ENCODE assay signal across 31 cellular contexts in genomic region chr12:117051380-117051779, GRCh38. TPM values are rescaled to one million over a fixed set of nuclear protein-coding genes. Genes with fewer than 3 reads are reported as not detected.
DNase-seq lines count a peak whose midpoint lies in the region; ATAC-seq, FAIRE-seq and TF ChIP-seq lines count a peak whose summit lies in the region.
"Had no signal": no experiment of that assay in that cellular context is flagged by ENCODE, and none has a peak within 500 bp of the region (broad histone marks: within the 10 kb centered on the region; RNA-seq: fewer than 3 reads in every experiment).

No MANE protein-coding gene starts in this region.

- TF ChIP-seq CTCF in DOHH2 (IDR thresholded peaks at IDR 0.05; ENCODE audit: low read depth, low read length, poor library complexity, severe bottlenecking) (no peak), H1 (IDR thresholded peaks at IDR 0.05; ENCODE audit: control extremely low read depth in 1 of 3, insufficient read depth in 1 of 3, low read depth in 1 of 3, low read length in 3 of 3) (no peak), GM20000 (IDR thresholded peaks at IDR 0.05; ENCODE audit: extremely low read depth, missing control alignments) (no peak)

- H3K4ac ChIP-seq in H1 (replicated peaks; ENCODE audit: insufficient read length, low read depth, low read length), result no peak overlapping the region

- FAIRE-seq in H1 (lab: Jason Lieb, UNC), result no peak
- FAIRE-seq: colon, H54, HepG2 had no signal

- H3K56ac ChIP-seq in H1 (replicated peaks; ENCODE audit: insufficient read length, low read depth, low read length), result no peak overlapping the region

- H3K27ac ChIP-seq in DOHH2 (ENCODE audit: low read depth, low read length) (no peak overlapping the region), H1 (ENCODE audit: low read depth, low read length) (no peak overlapping the region)
- H3K27ac ChIP-seq: C4-2B, ovary, thoracic aorta, vagina had no signal

- POLR2A ChIA-PET in H1 (lab: Charles Lee; ENCODE audit: partially characterized antibody), result interaction anchor here (1.1 kb wide), 1 partner anchor 41 kb away, joined by 3 read pairs; no protein-coding TSS in a partner anchor

- H3K79me1 ChIP-seq in H1 (ENCODE audit: low read depth, low read length), result no peaks in the 10 kb centered on the region

- H3K9me3 Mint-ChIP-seq in natural killer cell treated with Interleukin-12 subunit alpha and Interleukin-12 subunit beta and Interleukin-15 and Interleukin-18, amount 100 ng/mL, for 72 hours, result no peaks in the 10 kb centered on the region
- H3K9me3 Mint-ChIP-seq: activated T-cell treated with anti-CD3 and anti-CD28 coated beads, Interleukin-2, amount 50 U/mL, for 24 hours; naive thymus-derived CD8-positive, alpha-beta T cell had no signal

- no peaks in the 10 kb centered on the region for H4K20me1 ChIP-seq in DOHH2 (ENCODE audit: control insufficient read depth, insufficient read depth, low read depth, low read length)
- no peaks in the 10 kb centered on the region for H4K20me1 ChIP-seq in H1 (replicated peaks in 1 of 2; ENCODE audit: control insufficient read depth in 1 of 2, insufficient read depth in 2 of 2, low read length in 2 of 2)

- H3K27me3 Mint-ChIP-seq in natural killer cell treated with Interleukin-12 subunit alpha and Interleukin-12 subunit beta and Interleukin-15 and Interleukin-18, amount 100 ng/mL, for 72 hours, result no peaks in the 10 kb centered on the region
- H3K27me3 Mint-ChIP-seq: activated CD4-positive, alpha-beta T cell treated with anti-CD3 and anti-CD28 coated beads for 36 hours; activated T-cell treated with anti-CD3 and anti-CD28 coated beads, Interleukin-2, amount 50 U/mL, for 24 hours; naive thymus-derived CD8-positive, alpha-beta T cell had no signal

- H3K4me3 ChIP-seq in DOHH2 (ENCODE audit: low read length), result peak overlapping the region; percentile 37
- no peak overlapping the region for H3K4me3 ChIP-seq in H1 (ENCODE audit: extremely low read depth in 1 of 4, insufficient read depth in 2 of 4, low read depth in 3 of 4, low read length in 4 of 4)
- H3K4me3 ChIP-seq: ovary, spleen, thoracic aorta, vagina had no signal

- TF ChIP-seq EP300 in H1 (IDR thresholded peaks at IDR 0.05; ENCODE audit: borderline replicate concordance in 1 of 2, low read depth in 2 of 2, low read length in 2 of 2), result no peak

- H3K36me3 ChIP-seq in DOHH2 (ENCODE audit: control insufficient read depth, low read length), result no peaks in the 10 kb centered on the region
- H3K36me3 ChIP-seq in H1 (ENCODE audit: control insufficient read depth in 2 of 4, insufficient read depth in 4 of 4, low read length in 3 of 4), result no peaks in the 10 kb centered on the region
- H3K36me3 ChIP-seq: ovary, thoracic aorta, vagina had no signal

- CTCF ChIA-PET in H1 (lab: Charles Lee; ENCODE audit: partially characterized antibody), result interaction anchor here (0.5 to 1.4 kb wide), 3 partner anchors 38 to 107 kb away, joined by 3 to 5 read pairs (median 4); no protein-coding TSS in a partner anchor

- no peak overlapping the region for H2BK15ac ChIP-seq in H1 (ENCODE audit: low read length)

- no peak overlapping the region for H2BK5ac ChIP-seq in H1 (ENCODE audit: low read depth, low read length)

- H4K5ac ChIP-seq in H1 (ENCODE audit: insufficient read length, low read depth, low read length), result no peak overlapping the region

- no peak overlapping the region for H3K9ac ChIP-seq in H1 (replicated peaks in 1 of 4; ENCODE audit: extremely low read depth in 1 of 4, low read depth in 3 of 4, low read length in 3 of 4)

- H3K23ac ChIP-seq in H1 (ENCODE audit: insufficient read length), result no peak overlapping the region

- H2BK12ac ChIP-seq in H1 (ENCODE audit: low read depth, low read length), result peak overlapping the region; percentile 75; the same call in 1 of the 2 replicates

- H2BK20ac ChIP-seq in H1 (ENCODE audit: low read length), result 0 out of 2 replicates have a peak overlapping the region, but pooled peaks have one; percentile 87

- no peaks in the 10 kb centered on the region for H3K9me2 ChIP-seq in DOHH2 (replicated peaks; ENCODE audit: control insufficient read depth, low read length)

- peaks cover 34 to 38% of the 10 kb centered on the region in 2 donors for H3K4me1 Mint-ChIP-seq in natural killer cell treated with Interleukin-12 subunit alpha and Interleukin-12 subunit beta and Interleukin-15 and Interleukin-18, amount 100 ng/mL, for 72 hours (ENCODE audit: low read depth in 2 of 2)
- H3K4me1 Mint-ChIP-seq: activated CD4-positive, alpha-beta T cell treated with anti-CD3 and anti-CD28 coated beads for 36 hours had no signal

- no peak overlapping the region; the same call in 1 of the 2 replicates for H3K18ac ChIP-seq in H1 (ENCODE audit: extremely low read depth, low read length)

- no peak overlapping the region for H2AFZ ChIP-seq in H1 (ENCODE audit: low read length)

- no peaks in the 10 kb centered on the region for H3K27me3 ChIP-seq in DOHH2 (ENCODE audit: control insufficient read depth, low read length)
- no peaks in the 10 kb centered on the region for H3K27me3 ChIP-seq in H1 (replicated peaks in 1 of 4; ENCODE audit: control insufficient read depth in 3 of 4, extremely low read depth in 1 of 4, insufficient read depth in 3 of 4, low read length in 3 of 4)
- H3K27me3 ChIP-seq: ovary, spleen, vagina had no signal

- H4K91ac ChIP-seq in H1 (replicated peaks; ENCODE audit: insufficient read length, low read length), result peak overlapping the region; percentile 66

- TF ChIP-seq RAD21 in H1 (IDR thresholded peaks at IDR 0.05 in 1 of 2, conservative IDR thresholded peaks at IDR 0.05 in 1 of 2; ENCODE audit: low read depth in 2 of 2, low read length in 2 of 2), result no peak

- no peaks in the 10 kb centered on the region for H3F3A ChIP-seq in DOHH2 (ENCODE audit: control insufficient read depth, insufficient read depth)

- 84% methylated on average over 10 of the region's 10 CpGs; no CpG with 5 or more reads in 1 of the 2 experiments for WGBS in H1 (ENCODE audit: extremely low coverage in 1 of 2, insufficient coverage in 1 of 2, insufficient read length in 1 of 2, insufficient replicate concordance in 2 of 2, low coverage in 1 of 2, low lambda C conversion rate in 2 of 2, missing lambda C conversion rate in 1 of 2), 2 experiments

- no peaks in the 10 kb centered on the region for H3K36me3 Mint-ChIP-seq in natural killer cell treated with Interleukin-12 subunit alpha and Interleukin-12 subunit beta and Interleukin-15 and Interleukin-18, amount 100 ng/mL, for 72 hours
- H3K36me3 Mint-ChIP-seq: brain; naive thymus-derived CD8-positive, alpha-beta T cell had no signal

- H3K14ac ChIP-seq in H1 (ENCODE audit: insufficient read length), result no peak overlapping the region

- H4K8ac ChIP-seq in H1 (ENCODE audit: extremely low read depth, insufficient read depth, low read length), result no peak overlapping the region

- TF ChIP-seq POLR2A in H1 (IDR thresholded peaks at IDR 0.05; ENCODE audit: control extremely low read depth in 1 of 2, low read depth in 2 of 2, low read length in 2 of 2), result no peak

- H3K23me2 ChIP-seq in H1 (ENCODE audit: low read depth, low read length), result no peaks in the 10 kb centered on the region

- no peaks in the 10 kb centered on the region for H3K9me3 ChIP-seq in DOHH2 (ENCODE audit: control insufficient read depth, insufficient read depth, low read length)
- no peaks in the 10 kb centered on the region for H3K9me3 ChIP-seq in H1 (ENCODE audit: insufficient read depth in 2 of 2, low read depth in 1 of 2, low read length in 1 of 2)
- H3K9me3 ChIP-seq: ovary, spleen, thoracic aorta, vagina had no signal

- ATAC-seq in natural killer cell treated with Interleukin-12 subunit alpha and Interleukin-12 subunit beta and Interleukin-15 and Interleukin-18, amount 100 ng/mL, for 72 hours, result peak; percentile 39 to 57
- ATAC-seq in HG03354 (IDR thresholded peaks at IDR 0.05; ENCODE audit: poor library complexity, severe bottlenecking, unreplicated experiment), result no peak
- no peak for ATAC-seq in GM21529 (IDR thresholded peaks at IDR 0.05; ENCODE audit: unreplicated experiment)
- ATAC-seq: activated CD4-positive, alpha-beta T cell treated with anti-CD3 and anti-CD28 coated beads for 36 hours; HepG2; naive thymus-derived CD8-positive, alpha-beta T cell; PC-3 had no signal

- no peak overlapping the region for H3K27ac Mint-ChIP-seq in natural killer cell treated with Interleukin-12 subunit alpha and Interleukin-12 subunit beta and Interleukin-15 and Interleukin-18, amount 100 ng/mL, for 72 hours
- H3K27ac Mint-ChIP-seq: activated CD4-positive, alpha-beta T cell treated with anti-CD3 and anti-CD28 coated beads for 36 hours; activated T-cell treated with anti-CD3 and anti-CD28 coated beads, Interleukin-2, amount 50 U/mL, for 24 hours; naive thymus-derived CD8-positive, alpha-beta T cell had no signal

- no peak overlapping the region for H2AK5ac ChIP-seq in H1 (ENCODE audit: low read depth, low read length)

- DNase-seq in NAMALWA (ENCODE audit: low spot score) (peak; percentile 21), H1 (ENCODE audit: low read depth in 1 of 2, low spot score in 2 of 2) (no peak), SHP77 treated with DMSO at 0.1 percent for 48 hours (lab: John Stamatoyannopoulos, UW) (no peak), GM20000 (ENCODE audit: low spot score) (no peak)
- DNase-seq in natural killer cell treated with Interleukin-12 subunit alpha and Interleukin-12 subunit beta and Interleukin-15 and Interleukin-18, amount 100 ng/mL, for 72 hours (ENCODE audit: low spot score), result no peak
- DNase-seq: activated CD4-positive, alpha-beta T cell treated with anti-CD3 and anti-CD28 coated beads for 36 hours; activated T-cell treated with anti-CD3 and anti-CD28 coated beads, Interleukin-2, amount 50 U/mL, for 24 hours; effector CD8-positive, alpha-beta T cell; foreskin melanocyte; hippocampal formation; midbrain; naive thymus-derived CD8-positive, alpha-beta T cell; NCI-H1105 treated with DMSO at 0.1 percent for 48 hours; NCI-H2029; NCI-H774; ovary; PC-3; retina; spleen; stimulated activated CD4-positive, alpha-beta T cell treated with anti-CD3 and anti-CD28 coated beads, Interleukin-2, amount 100 ng/mL, for 48 hours; stimulated activated naive CD4-positive, alpha-beta T cell had no signal

- H3K4me2 ChIP-seq in DOHH2 (ENCODE audit: low read length) (peak overlapping the region; percentile 49), H1 (ENCODE audit: insufficient read depth in 1 of 2, low read depth in 2 of 2, low read length in 2 of 2) (no peak overlapping the region)

- peak overlapping the region; percentile 62 for H2BK120ac ChIP-seq in H1 (replicated peaks; ENCODE audit: low read depth, low read length)

- H3K4me1 ChIP-seq in DOHH2 (ENCODE audit: control insufficient read depth, low read length) (peaks cover 43% of the 10 kb centered on the region), H1 (replicated peaks in 1 of 4; ENCODE audit: control insufficient read depth in 3 of 4, insufficient read depth in 4 of 4, low read length in 3 of 4) (peaks cover 5 to 36% (median 25%) of the 10 kb centered on the region in 4 experiments)
- H3K4me1 ChIP-seq: vagina had no signal

- H3K79me2 ChIP-seq in DOHH2 (ENCODE audit: control insufficient read depth, low read length) (no peaks in the 10 kb centered on the region), H1 (ENCODE audit: control insufficient read depth in 1 of 2, insufficient read depth in 2 of 2, low read length in 2 of 2) (no peaks in the 10 kb centered on the region)

- H3K4me3 Mint-ChIP-seq in natural killer cell treated with Interleukin-12 subunit alpha and Interleukin-12 subunit beta and Interleukin-15 and Interleukin-18, amount 100 ng/mL, for 72 hours, result peak overlapping the region; percentile 63
- H3K4me3 Mint-ChIP-seq: activated CD4-positive, alpha-beta T cell treated with anti-CD3 and anti-CD28 coated beads for 36 hours; activated T-cell treated with anti-CD3 and anti-CD28 coated beads, Interleukin-2, amount 50 U/mL, for 24 hours had no signal

RNA-seq across cellular contexts. Expression of gene TESC, which starts 47.8 kb away (rescaled TPM):
- 9.8 and 12.0 TPM in 2 replicates for total RNA-seq in H1 (2021; fragmentation: NEBNext Ultra II Directional; extraction: Animal tissue kit (Norgen Biotek cat#: 25700))
- 17.7 and 20.1 TPM in 2 replicates for polyA plus RNA-seq in H1 (2011; rRNA removed)
- 18.1 TPM for polyA plus RNA-seq in H1 (2011; cell fraction: cytosol; rRNA removed)
- polyA plus RNA-seq in H1 (2011; cell fraction: nucleus; rRNA removed), result 16.5 TPM
- polyA plus RNA-seq in H1 (2012, experiment 1 of 2), result 8.0 to 18.0 TPM (median 13.8 TPM) in 4 replicates
- 11.0 TPM for polyA plus RNA-seq in H1 (2012, experiment 2 of 2)
- polyA plus RNA-seq in H1 (2013, experiment 1 of 2), result 7.5 TPM
- polyA plus RNA-seq in H1 (2013, experiment 2 of 2), result 8.1 TPM
- polyA minus RNA-seq in H1 (2011; rRNA and poly(A)+ RNA removed), result 5.4 and 5.5 TPM in 2 replicates
- 1.8 TPM for polyA minus RNA-seq in H1 (2011; cell fraction: cytosol; rRNA and poly(A)+ RNA removed)
- polyA minus RNA-seq in H1 (2011; cell fraction: nucleus; rRNA and poly(A)+ RNA removed), result 7.9 TPM
- 10 to 100 TPM; 80.5 to 96.9 TPM for total RNA-seq in natural killer cell treated with Interleukin-12 subunit alpha and Interleukin-12 subunit beta and Interleukin-15 and Interleukin-18, amount 100 ng/mL, for 72 hours
- total RNA-seq: naive thymus-derived CD8-positive, alpha-beta T cell had no signal

Comparison
In these comparisons a context has a peak if more than half of its experiments do, and no peak if none do; other contexts are left out.
1. ATAC-seq: peak in natural killer cell treated with Interleukin-12 subunit alpha and Interleukin-12 subunit beta and Interleukin-15 and Interleukin-18, amount 100 ng/mL, for 72 hours (2 of 2); none in HG03354 (single experiment) and GM21529 (single experiment).